Comparison of ENCODE assay signal across 23 cellular contexts in genomic region chr2:21263622-21264021, GRCh38.
DNase-seq lines count a peak whose midpoint lies in the region; ATAC-seq, FAIRE-seq and TF ChIP-seq lines count a peak whose summit lies in the region.
"Had no signal": no experiment of that assay in that cellular context is flagged by ENCODE, and none has a peak within 500 bp of the region (broad histone marks: within the 10 kb centered on the region; RNA-seq: fewer than 3 reads in every experiment).

No MANE protein-coding gene starts in this region.

- H3K4me1 Mint-ChIP-seq in activated CD8-positive, alpha-beta T cell treated with anti-CD3 and anti-CD28 coated beads, Interleukin-2, amount 10 ng/mL, durations not matched to agents 7 days and 5 days (ENCODE audit: low read depth): no peaks in the 10 kb centered on the region
- H3K4me1 Mint-ChIP-seq: B cell; CD4-positive, alpha-beta memory T cell had no signal

- no peak overlapping the region for H3K4me3 ChIP-seq in PC-3 (ENCODE audit: low read length)
- H3K4me3 ChIP-seq: HAP-1 had no signal

- H3K9ac ChIP-seq in PC-3 (ENCODE audit: low read length): no peak overlapping the region

- H3K27me3 Mint-ChIP-seq in activated CD8-positive, alpha-beta T cell treated with anti-CD3 and anti-CD28 coated beads, Interleukin-2, amount 10 ng/mL, durations not matched to agents 7 days and 5 days (ENCODE audit: low read depth): no peaks in the 10 kb centered on the region
- H3K27me3 Mint-ChIP-seq: B cell had no signal

- DNase-seq in frontal cortex (ENCODE audit: low spot score in 2 of 2) (peak; percentile 39 to 40), middle frontal gyrus (ENCODE audit: extremely low spot score, low spot score) (peak; percentile 70), PC-3 (no peak), NCI-H446 (lab: John Stamatoyannopoulos, UW) (no peak)
- no peak for DNase-seq in activated CD8-positive, alpha-beta T cell treated with anti-CD3 and anti-CD28 coated beads, Interleukin-2, amount 10 ng/mL, durations not matched to agents 7 days and 5 days
- DNase-seq: ACHN; CD4-positive, alpha-beta memory T cell; DND-41; GDM1; NCI-H1436 treated with DMSO at 0.1 percent for 48 hours; NCI-H2081; NCI-H2227 treated with DMSO at 0.1 percent for 48 hours; NCI-H69; NK-92 treated with Interleukin-12 subunit alpha and Interleukin-12 subunit beta, amount 100 ng/mL, for 24 hours; OCI-M1 had no signal

- no peak overlapping the region for H3K27ac Mint-ChIP-seq in activated CD8-positive, alpha-beta T cell treated with anti-CD3 and anti-CD28 coated beads, Interleukin-2, amount 10 ng/mL, durations not matched to agents 7 days and 5 days
- H3K27ac Mint-ChIP-seq: B cell; CD4-positive, alpha-beta memory T cell had no signal

- no peaks in the 10 kb centered on the region for H3K9me3 Mint-ChIP-seq in activated CD8-positive, alpha-beta T cell treated with anti-CD3 and anti-CD28 coated beads, Interleukin-2, amount 10 ng/mL, durations not matched to agents 7 days and 5 days (ENCODE audit: insufficient read depth)

- intact Hi-C loops in PC-3 (cut with micrococcal nuclease): no loop called here

- TF ChIP-seq CTCF in PC-3 (conservative IDR thresholded peaks at IDR 0.05; ENCODE audit: low read depth, low read length): no peak

- H4K20me1 ChIP-seq in PC-3 (ENCODE audit: low read length): no peaks in the 10 kb centered on the region

- no peaks in the 10 kb centered on the region for H3K79me2 ChIP-seq in PC-3 (ENCODE audit: low read length)

- H2AFZ ChIP-seq in PC-3 (ENCODE audit: low read length): no peak overlapping the region

- H3K36me3 ChIP-seq in PC-3 (ENCODE audit: low read depth, low read length): no peaks in the 10 kb centered on the region
- H3K36me3 ChIP-seq: HAP-1 had no signal

- CTCF ChIA-PET in PC-3 (lab: Charles Lee): no interaction called here
- CTCF ChIA-PET in activated CD8-positive, alpha-beta T cell treated with anti-CD3 and anti-CD28 coated beads, Interleukin-2, amount 10 ng/mL, durations not matched to agents 7 days and 5 days (lab: Charles Lee): no interaction called here

- peak; percentile 84 for FAIRE-seq in frontal cortex (lab: Jason Lieb, UNC)
- FAIRE-seq: D721Med, GM12892, GM19239 had no signal

- no peaks in the 10 kb centered on the region for H3K4me1 ChIP-seq in PC-3 (ENCODE audit: insufficient read depth, low read length)

- H3K9me2 ChIP-seq in PC-3 (replicated peaks; ENCODE audit: low read length): no peaks in the 10 kb centered on the region

- POLR2A ChIA-PET in PC-3 (lab: Charles Lee; ENCODE audit: unreplicated experiment): no interaction called here
- POLR2A ChIA-PET in activated CD8-positive, alpha-beta T cell treated with anti-CD3 and anti-CD28 coated beads, Interleukin-2, amount 10 ng/mL, durations not matched to agents 7 days and 5 days (lab: Charles Lee): no interaction called here

- no peaks in the 10 kb centered on the region for H3F3A ChIP-seq in PC-3 (ENCODE audit: low read length, unreplicated experiment)

- BruUV-seq in PC-3 (replicated peaks; lab: Mats Ljungman, UMichigan): no TSS peak

- peak overlapping the region; percentile 93 for H3K27ac ChIP-seq in angular gyrus (ENCODE audit: low read depth, low read length)
- peak overlapping the region; percentile 99 for H3K27ac ChIP-seq in temporal lobe (ENCODE audit: low read depth, low read length)
- no peak overlapping the region for H3K27ac ChIP-seq in PC-3 (ENCODE audit: low read length)
- H3K27ac ChIP-seq: RWPE1 had no signal

- no peak overlapping the region for H3K4me2 ChIP-seq in PC-3 (ENCODE audit: low read length)

- no peaks in the 10 kb centered on the region for H3K27me3 ChIP-seq in PC-3 (ENCODE audit: low read length)

- no peak overlapping the region for H3K4me3 Mint-ChIP-seq in activated CD8-positive, alpha-beta T cell treated with anti-CD3 and anti-CD28 coated beads, Interleukin-2, amount 10 ng/mL, durations not matched to agents 7 days and 5 days
- H3K4me3 Mint-ChIP-seq: B cell; CD4-positive, alpha-beta memory T cell had no signal

- H3K36me3 Mint-ChIP-seq in activated CD8-positive, alpha-beta T cell treated with anti-CD3 and anti-CD28 coated beads, Interleukin-2, amount 10 ng/mL, durations not matched to agents 7 days and 5 days (ENCODE audit: low read depth): no peaks in the 10 kb centered on the region
- H3K36me3 Mint-ChIP-seq: CD4-positive, alpha-beta memory T cell had no signal

- no peak for ATAC-seq in PC-3
- ATAC-seq in activated CD8-positive, alpha-beta T cell treated with anti-CD3 and anti-CD28 coated beads, Interleukin-2, amount 10 ng/mL, durations not matched to agents 7 days and 5 days: no peak

- no peaks in the 10 kb centered on the region for H3K9me3 ChIP-seq in PC-3 (ENCODE audit: low read length)
- H3K9me3 ChIP-seq: HAP-1 had no signal

Comparison
In these comparisons a context has a peak if more than half of its experiments do, and no peak if none do; other contexts are left out.
1. DNase-seq: peak in frontal cortex (2 of 2) and middle frontal gyrus (single experiment); none in PC-3 (single experiment), NCI-H446 (0 of 2) and activated CD8-positive, alpha-beta T cell treated with anti-CD3 and anti-CD28 coated beads, Interleukin-2, amount 10 ng/mL, durations not matched to agents 7 days and 5 days (single experiment).